Comparison of ENCODE assay signal across 8 cellular contexts in the genomic region with DNA sequence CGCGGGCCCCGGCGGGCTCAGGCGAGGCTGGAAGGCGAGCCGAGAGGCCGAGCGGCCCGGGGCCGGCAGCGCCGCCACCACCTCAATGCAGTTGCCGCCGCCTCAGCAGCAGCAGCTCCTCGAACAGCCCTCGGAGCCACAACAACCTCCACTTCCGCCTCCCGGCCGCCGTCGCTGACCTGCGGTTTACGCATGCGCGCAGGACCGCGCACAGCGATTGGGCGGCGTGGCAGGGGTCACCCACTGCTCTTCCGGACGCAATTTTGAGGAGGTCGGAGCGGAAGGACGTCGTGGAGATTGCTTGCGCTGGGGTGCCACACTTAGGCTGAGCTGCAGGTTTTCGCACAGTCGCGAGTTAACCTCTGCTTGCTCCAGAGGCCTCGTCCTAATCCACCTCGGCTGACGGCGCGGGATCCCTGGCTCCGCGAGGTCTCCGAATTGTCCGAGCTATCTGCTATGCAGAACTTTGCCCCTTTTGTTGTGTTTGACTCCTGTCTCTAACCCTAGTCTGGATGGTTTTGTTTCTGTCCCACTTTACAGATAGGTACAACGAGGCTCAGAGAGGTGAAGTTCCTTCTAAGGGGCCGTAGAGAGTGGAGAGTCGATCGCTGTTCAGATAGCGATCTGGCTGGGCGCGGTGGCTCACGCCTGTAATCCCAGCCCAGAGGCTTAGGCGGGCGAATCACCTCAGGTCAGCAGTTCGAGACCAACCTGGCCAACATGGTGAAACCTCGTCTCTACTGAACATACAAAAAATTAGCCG. TPM values are rescaled to one million over a fixed set of nuclear protein-coding genes. Genes with fewer than 3 reads are reported as not detected.
DNase-seq lines count a peak whose midpoint lies in the region; ATAC-seq and TF ChIP-seq lines count a peak whose summit lies in the region.

A gene (plus strand): TSS at position 243 of the 763 bp plus-strand sequence. CDS start 6,657 bp downstream, outside the sequence.
A gene with protein sequence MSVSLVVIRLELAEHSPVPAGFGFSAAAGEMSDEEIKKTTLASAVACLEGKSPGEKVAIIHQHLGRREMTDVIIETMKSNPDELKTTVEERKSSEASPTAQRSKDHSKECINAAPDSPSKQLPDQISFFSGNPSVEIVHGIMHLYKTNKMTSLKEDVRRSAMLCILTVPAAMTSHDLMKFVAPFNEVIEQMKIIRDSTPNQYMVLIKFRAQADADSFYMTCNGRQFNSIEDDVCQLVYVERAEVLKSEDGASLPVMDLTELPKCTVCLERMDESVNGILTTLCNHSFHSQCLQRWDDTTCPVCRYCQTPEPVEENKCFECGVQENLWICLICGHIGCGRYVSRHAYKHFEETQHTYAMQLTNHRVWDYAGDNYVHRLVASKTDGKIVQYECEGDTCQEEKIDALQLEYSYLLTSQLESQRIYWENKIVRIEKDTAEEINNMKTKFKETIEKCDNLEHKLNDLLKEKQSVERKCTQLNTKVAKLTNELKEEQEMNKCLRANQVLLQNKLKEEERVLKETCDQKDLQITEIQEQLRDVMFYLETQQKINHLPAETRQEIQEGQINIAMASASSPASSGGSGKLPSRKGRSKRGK (minus strand): TSS at position 146 of the 763 bp plus-strand sequence. CDS start 164 bp downstream, outside the sequence.

- H3K36me3 ChIP-seq in fibroblast of lung (ENCODE audit: control insufficient read depth, insufficient read depth, low read length), result no peaks in the 10 kb centered on the region
- peaks cover 0 to 24% (median 7%) of the 10 kb centered on the region in 3 experiments for H3K36me3 ChIP-seq in naive thymus-derived CD4-positive, alpha-beta T cell (ENCODE audit: control insufficient read depth in 2 of 3, insufficient read depth in 3 of 3, low read length in 3 of 3)

- peaks cover 38% of the 10 kb centered on the region for H3K79me2 ChIP-seq in fibroblast of lung (ENCODE audit: control insufficient read depth, insufficient read depth, low read length)

- DNase-seq in EL (peak; percentile 93), H4 (ENCODE audit: low spot score) (peak; percentile 92), LoVo (ENCODE audit: low spot score) (peak; percentile 99), RWPE1 (ENCODE audit: low spot score) (peak; percentile 97), fibroblast of lung (ENCODE audit: low read depth in 2 of 2) (peak; percentile 92 to 94)
- DNase-seq in naive thymus-derived CD4-positive, alpha-beta T cell, result peak; percentile 82 to 98 (median 93)

- intact Hi-C loops in naive thymus-derived CD4-positive, alpha-beta T cell (cut with micrococcal nuclease), result loop anchor here (1.0 to 10.0 kb wide), 9 partner anchors 87 to 729 kb away; a partner anchor contains a TSS

- peaks cover 10% of the 10 kb centered on the region for H3K4me1 ChIP-seq in fibroblast of lung (ENCODE audit: control insufficient read depth, extremely low read depth, insufficient read depth, low read length)
- H3K4me1 ChIP-seq in naive thymus-derived CD4-positive, alpha-beta T cell (ENCODE audit: control insufficient read depth in 2 of 2, insufficient read depth in 2 of 2, low read length in 2 of 2), result peaks cover 17 to 18% of the 10 kb centered on the region in 2 donors

- peak within 1 kb of the TSS; percentile 100 for H3K4me2 ChIP-seq in fibroblast of lung (ENCODE audit: extremely low read depth, insufficient read depth, low read length)

- no peaks in the 10 kb centered on the region for H4K20me1 ChIP-seq in fibroblast of lung (ENCODE audit: control insufficient read depth, extremely low read depth, insufficient read depth, low read length)

- POLR2A ChIA-PET in RWPE1 (lab: Yijun Ruan, JAX; ENCODE audit: low non-redundant PET), result interaction anchor here (0.6 to 1.9 kb wide), 3 partner anchors 31 to 157 kb away, joined by 3 to 6 read pairs (median 3); no protein-coding TSS in a partner anchor
- POLR2A ChIA-PET in naive thymus-derived CD4-positive, alpha-beta T cell (lab: Charles Lee), result interaction anchor here (0.6 to 1.9 kb wide), 8 partner anchors 13 to 1254 kb away, joined by 3 to 6 read pairs (median 4); a partner anchor contains a TSS

- no peaks in the 10 kb centered on the region for H3K9me3 Mint-ChIP-seq in activated T-helper 17 cell treated with anti-CD3 and anti-CD28 coated beads, Interleukin-2, amount 50 U/mL, for 72 hours
- peaks cover 0 to 7% (median 0%) of the 10 kb centered on the region in 11 donors for H3K9me3 Mint-ChIP-seq in naive thymus-derived CD4-positive, alpha-beta T cell
- H3K9me3 Mint-ChIP-seq in stimulated activated memory B cell treated with anti-CD40 and anti-IgM and Interleukin-4, amounts not matched to agents 10 μg/mL and 1 μg/mL and 100 μg/mL, for 72 hours, result no peaks in the 10 kb centered on the region

- H3K27me3 ChIP-seq in fibroblast of lung (ENCODE audit: control insufficient read depth, insufficient read depth, low read length), result no peaks in the 10 kb centered on the region
- no peaks in the 10 kb centered on the region for H3K27me3 ChIP-seq in naive thymus-derived CD4-positive, alpha-beta T cell (ENCODE audit: control insufficient read depth in 2 of 2, insufficient read depth in 2 of 2, low read length in 2 of 2)

- peak within 1 kb of the TSS; percentile 86 to 99 (median 92) for H3K4me3 ChIP-seq in fibroblast of lung (replicated peaks in 1 of 4; ENCODE audit: control extremely low read depth in 1 of 4, insufficient read depth in 1 of 4, low read depth in 3 of 4, low read length in 4 of 4)
- H3K4me3 ChIP-seq in naive thymus-derived CD4-positive, alpha-beta T cell (ENCODE audit: low read length), result peak within 1 kb of the TSS; percentile 90

- no peaks in the 10 kb centered on the region for H3K9me3 ChIP-seq in fibroblast of lung (ENCODE audit: control insufficient read depth, insufficient read depth, low read depth, low read length)
- H3K9me3 ChIP-seq in naive thymus-derived CD4-positive, alpha-beta T cell (ENCODE audit: control insufficient read depth in 2 of 3, low read length in 3 of 3), result no peaks in the 10 kb centered on the region

- peak within 1 kb of the TSS; percentile 82 for H3K27ac ChIP-seq in RWPE1
- H3K27ac ChIP-seq in fibroblast of lung (ENCODE audit: insufficient read depth, low read length), result peak within 1 kb of the TSS; percentile 91
- H3K27ac ChIP-seq in naive thymus-derived CD4-positive, alpha-beta T cell (ENCODE audit: low read depth, low read length), result peak within 1 kb of the TSS; percentile 83

- CTCF ChIA-PET in RWPE1 (lab: Yijun Ruan, JAX), result interaction anchor here (0.6 to 0.7 kb wide), 2 partner anchors 215 to 295 kb away, joined by 3 to 5 read pairs; no protein-coding TSS in a partner anchor
- CTCF ChIA-PET in naive thymus-derived CD4-positive, alpha-beta T cell (lab: Charles Lee), result no interaction called here

- H3K36me3 Mint-ChIP-seq in activated T-helper 17 cell treated with anti-CD3 and anti-CD28 coated beads, Interleukin-2, amount 50 U/mL, for 72 hours (ENCODE audit: low read depth), result peaks cover 53% of the 10 kb centered on the region
- peaks cover 0 to 22% (median 13%) of the 10 kb centered on the region in 5 donors for H3K36me3 Mint-ChIP-seq in naive thymus-derived CD4-positive, alpha-beta T cell
- H3K36me3 Mint-ChIP-seq in stimulated activated memory B cell treated with anti-CD40 and anti-IgM and Interleukin-4, amounts not matched to agents 10 μg/mL and 1 μg/mL and 100 μg/mL, for 72 hours, result peaks cover 25% of the 10 kb centered on the region

- peaks cover 30% of the 10 kb centered on the region for H3K4me1 Mint-ChIP-seq in activated T-helper 17 cell treated with anti-CD3 and anti-CD28 coated beads, Interleukin-2, amount 50 U/mL, for 72 hours
- H3K4me1 Mint-ChIP-seq in naive thymus-derived CD4-positive, alpha-beta T cell, result peaks cover 23 to 55% (median 45%) of the 10 kb centered on the region in 7 donors
- H3K4me1 Mint-ChIP-seq in stimulated activated memory B cell treated with anti-CD40 and anti-IgM and Interleukin-4, amounts not matched to agents 10 μg/mL and 1 μg/mL and 100 μg/mL, for 72 hours, result peaks cover 40% of the 10 kb centered on the region

- peak within 1 kb of the TSS; percentile 96 for H3K4me3 Mint-ChIP-seq in activated T-helper 17 cell treated with anti-CD3 and anti-CD28 coated beads, Interleukin-2, amount 50 U/mL, for 72 hours
- peak within 1 kb of the TSS; percentile 90 to 98 (median 96) for H3K4me3 Mint-ChIP-seq in naive thymus-derived CD4-positive, alpha-beta T cell
- peak within 1 kb of the TSS; percentile 98 for H3K4me3 Mint-ChIP-seq in stimulated activated memory B cell treated with anti-CD40 and anti-IgM and Interleukin-4, amounts not matched to agents 10 μg/mL and 1 μg/mL and 100 μg/mL, for 72 hours

- H3K27ac Mint-ChIP-seq in activated T-helper 17 cell treated with anti-CD3 and anti-CD28 coated beads, Interleukin-2, amount 50 U/mL, for 72 hours, result peak within 1 kb of the TSS; percentile 96
- H3K27ac Mint-ChIP-seq in naive thymus-derived CD4-positive, alpha-beta T cell, result peak within 1 kb of the TSS; percentile 90 to 98 (median 96)
- peak within 1 kb of the TSS; percentile 97 for H3K27ac Mint-ChIP-seq in stimulated activated memory B cell treated with anti-CD40 and anti-IgM and Interleukin-4, amounts not matched to agents 10 μg/mL and 1 μg/mL and 100 μg/mL, for 72 hours

- no peak for TF ChIP-seq CTCF in RWPE1 (conservative IDR thresholded peaks at IDR 0.05; ENCODE audit: low read depth)
- no peak for TF ChIP-seq CTCF in fibroblast of lung (conservative IDR thresholded peaks at IDR 0.05 in 1 of 2, IDR thresholded peaks at IDR 0.05 in 1 of 2; ENCODE audit: low read depth in 1 of 2, low read length in 2 of 2)

- H2AFZ ChIP-seq in fibroblast of lung (ENCODE audit: low read length), result peak within 1 kb of the TSS; percentile 80

- ATAC-seq in activated T-helper 17 cell treated with anti-CD3 and anti-CD28 coated beads, Interleukin-2, amount 50 U/mL, for 72 hours (replicated peaks), result peak; percentile 97
- peak; percentile 96 for ATAC-seq in naive thymus-derived CD4-positive, alpha-beta T cell
- peak; percentile 98 for ATAC-seq in stimulated activated memory B cell treated with anti-CD40 and anti-IgM and Interleukin-4, amounts not matched to agents 10 μg/mL and 1 μg/mL and 100 μg/mL, for 72 hours

- H3K9ac ChIP-seq in fibroblast of lung (ENCODE audit: insufficient read depth, low read length), result peak within 1 kb of the TSS; percentile 94

- H3K27me3 Mint-ChIP-seq in activated T-helper 17 cell treated with anti-CD3 and anti-CD28 coated beads, Interleukin-2, amount 50 U/mL, for 72 hours, result no peaks in the 10 kb centered on the region
- H3K27me3 Mint-ChIP-seq in naive thymus-derived CD4-positive, alpha-beta T cell, result peaks cover 0 to 2% (median 0%) of the 10 kb centered on the region in 5 donors
- H3K27me3 Mint-ChIP-seq in stimulated activated memory B cell treated with anti-CD40 and anti-IgM and Interleukin-4, amounts not matched to agents 10 μg/mL and 1 μg/mL and 100 μg/mL, for 72 hours, result no peaks in the 10 kb centered on the region

RNA-seq across cellular contexts. Expression of the first gene that starts in this region (rescaled TPM):
- 7.6 and 15.5 TPM in 2 replicates for total RNA-seq in H4 (2014; rRNA removed; shearing (Covaris generic))
- 10 to 100 TPM; 28.7 to 40.2 TPM for total RNA-seq in activated T-helper 17 cell treated with anti-CD3 and anti-CD28 coated beads, Interleukin-2, amount 50 U/mL, for 72 hours
- total RNA-seq in fibroblast of lung, result 16.2 and 19.8 TPM in 2 replicates
- polyA plus RNA-seq in fibroblast of lung, result 10.1 and 11.2 TPM in 2 replicates
- polyA plus RNA-seq in fibroblast of lung (2012), result 9.9 and 10.0 TPM in 2 replicates
- 21.4 and 48.3 TPM in 2 replicates for polyA minus RNA-seq in fibroblast of lung (ENCODE audit: low replicate concordance)
- total RNA-seq in naive thymus-derived CD4-positive, alpha-beta T cell, result 10 to 100 TPM; 28.4 to 65.3 (median 36.0) TPM
- polyA plus RNA-seq in naive thymus-derived CD4-positive, alpha-beta T cell, result 10 to 100 TPM; 10.4 to 18.2 TPM

RNA-seq across cellular contexts. Expression of the second gene that starts in this region (rescaled TPM):
- total RNA-seq in H4 (2014; rRNA removed; shearing (Covaris generic)), result 11.7 and 11.8 TPM in 2 replicates
- 10 to 100 TPM; 15.8 to 16.4 TPM for total RNA-seq in activated T-helper 17 cell treated with anti-CD3 and anti-CD28 coated beads, Interleukin-2, amount 50 U/mL, for 72 hours
- 18.0 and 19.0 TPM in 2 replicates for total RNA-seq in fibroblast of lung
- 19.9 and 21.4 TPM in 2 replicates for polyA plus RNA-seq in fibroblast of lung
- 12.4 and 13.3 TPM in 2 replicates for polyA plus RNA-seq in fibroblast of lung (2012)
- polyA minus RNA-seq in fibroblast of lung (ENCODE audit: low replicate concordance), result 10.9 and 14.8 TPM in 2 replicates
- total RNA-seq in naive thymus-derived CD4-positive, alpha-beta T cell, result 10 to 100 TPM; 19.5 to 25.5 (median 23.0) TPM
- 10 to 100 TPM; 19.4 to 27.3 TPM for polyA plus RNA-seq in naive thymus-derived CD4-positive, alpha-beta T cell

Comparison
In these comparisons a context has a peak if more than half of its experiments do, and no peak if none do; other contexts are left out.
1. Peak in every context shown above with its lines: DNase-seq, ATAC-seq, H3K4me3 ChIP-seq and H3K27ac ChIP-seq.